ENCODE assay signal across 13 cellular contexts in genomic region chr2:133200684-133201421, GRCh38.
A peak's percentile ranks its signal among the peaks of the same experiment; 100 is the strongest.
DNase-seq lines count a peak whose midpoint lies in the region; TF ChIP-seq lines count a peak whose summit lies in the region.
"Had no signal": no experiment of that assay in that cellular context is flagged by ENCODE, and none has a peak within 500 bp of the region (broad histone marks: within the 10 kb centered on the region; RNA-seq: fewer than 3 reads in every experiment).

No MANE protein-coding gene starts in this region.

- DNase-seq in ACHN = peak; percentile 95
- DNase-seq in HS-27A (ENCODE audit: low read depth) = peak; percentile 81
- peak; percentile 42 for DNase-seq in astrocyte of the cerebellum (ENCODE audit: low read depth)
- peak; percentile 98 for DNase-seq in iris pigment epithelial cell (ENCODE audit: low read depth)
- no peak for DNase-seq in activated CD8-positive, alpha-beta memory T cell treated with anti-CD3 and anti-CD28 coated beads, Interleukin-2, amount 50 U/mL, for 48 hours
- no peak for DNase-seq in activated T-cell treated with anti-CD3 and anti-CD28 coated beads, Interleukin-2, amount 50 U/mL, for 48 hours
- DNase-seq in DMS79 (lab: John Stamatoyannopoulos, UW) = no peak
- no peak for DNase-seq in DMS114 treated with DMSO at 0.1 percent for 48 hours (lab: John Stamatoyannopoulos, UW; ENCODE audit: unreplicated experiment)
- DNase-seq: activated CD8-positive, alpha-beta T cell treated with anti-CD3 and anti-CD28 coated beads, Interleukin-2, amount 10 ng/mL, durations not matched to agents 7 days and 5 days; CD4-positive, CD25-positive, alpha-beta regulatory T cell; NCI-H526; stimulated activated CD4-positive, alpha-beta T cell treated with anti-CD3 and anti-CD28 coated beads, Interleukin-12 subunit alpha, Interleukin-12 subunit beta, amount 100 ng/mL, for 4 hours had no signal

- in situ Hi-C loops in ACHN (cut with HindIII; ENCODE audit: low pct_ligation_motif_present, low pct_unique_long_range_greater_than_20kb, low sequenced_read_pairs) = no loop called here
- in situ Hi-C loops in astrocyte of the cerebellum (cut with HindIII; ENCODE audit: low sequenced_read_pairs) = no loop called here

- H3K4me3 ChIP-seq in astrocyte of the cerebellum (ENCODE audit: low read depth, low read length) = no peak overlapping the region
- H3K4me3 ChIP-seq: adrenal gland had no signal

- TF ChIP-seq CTCF in astrocyte of the cerebellum (IDR thresholded peaks at IDR 0.05; ENCODE audit: low read depth, low read length, missing control alignments) = no peak

Comparison
In these comparisons a context has a peak if more than half of its experiments do, and no peak if none do; other contexts are left out.
1. DNase-seq: peak in ACHN (single experiment), HS-27A (single experiment), astrocyte of the cerebellum (single experiment) and iris pigment epithelial cell (single experiment); none in activated CD8-positive, alpha-beta memory T cell treated with anti-CD3 and anti-CD28 coated beads, Interleukin-2, amount 50 U/mL, for 48 hours (single experiment), activated T-cell treated with anti-CD3 and anti-CD28 coated beads, Interleukin-2, amount 50 U/mL, for 48 hours (0 of 2), DMS79 (single experiment) and DMS114 treated with DMSO at 0.1 percent for 48 hours (single experiment).